In the genomic region with DNA sequence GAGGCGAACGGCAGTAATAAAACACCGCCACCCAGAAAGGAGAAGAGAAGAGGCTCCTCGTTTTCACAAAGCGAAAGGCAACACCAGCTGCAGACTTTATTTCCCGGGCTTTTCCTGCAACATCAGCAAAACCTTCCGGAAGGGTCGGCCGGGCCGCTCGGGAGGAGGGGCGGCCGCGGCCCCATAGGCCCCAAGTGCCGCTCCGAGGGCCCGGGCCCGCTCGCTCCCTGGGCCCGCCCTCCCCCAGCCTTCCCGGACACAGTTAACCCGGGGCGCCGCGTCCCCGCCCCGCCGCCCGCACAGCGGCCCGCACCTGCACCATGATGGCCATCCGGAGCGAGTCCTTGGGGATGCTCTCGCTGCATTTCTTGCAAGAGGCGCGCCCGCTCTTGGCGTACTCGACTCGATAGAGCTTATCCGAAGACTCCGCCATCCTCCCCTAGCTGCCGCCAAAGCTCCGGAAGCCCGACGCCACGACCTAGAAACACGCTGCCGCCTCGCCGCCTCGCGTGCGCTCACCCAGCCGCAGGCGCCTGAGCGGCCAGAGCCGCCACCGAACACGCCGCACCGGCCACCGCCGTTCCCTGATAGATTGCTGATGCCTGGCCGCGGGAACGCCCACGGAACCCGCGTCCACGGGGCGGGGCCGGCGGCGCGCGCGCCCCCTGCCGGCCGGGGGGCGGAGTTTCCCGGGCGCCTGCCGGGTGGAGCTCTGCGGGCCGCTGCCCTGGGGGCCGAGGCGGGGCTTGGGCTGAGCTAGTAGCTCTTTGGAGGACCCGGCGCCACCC, we compare ENCODE assay signal across 8 cellular contexts. TPM values are rescaled to one million over a fixed set of nuclear protein-coding genes. Genes with fewer than 3 reads are reported as not detected.
DNase-seq lines count a peak whose midpoint lies in the region; ATAC-seq, FAIRE-seq and TF ChIP-seq lines count a peak whose summit lies in the region.

A gene (minus strand): TSS at position 597 of the 788 bp plus-strand sequence. CDS start 164 bp downstream, at position 433.

- DNase-seq in GM12891 (ENCODE audit: insufficient read length, low spot score) (peak; percentile 86), NCI-H1417 (lab: John Stamatoyannopoulos, UW) (peak; percentile 83 to 93 (median 93)), SW480 (ENCODE audit: low spot score) (peak; percentile 82), cardiac muscle cell (ENCODE audit: low read depth in 1 of 2, low spot score in 1 of 2) (peak; percentile 90 to 94), posterior cingulate gyrus (peak; percentile 78 to 98 (median 84)), type B pancreatic cell (ENCODE audit: extremely low spot score, unreplicated experiment) (peak; percentile 91)
- peak; percentile 87 for DNase-seq in activated naive CD8-positive, alpha-beta T cell treated with anti-CD3 and anti-CD28 coated beads, Interleukin-2, amount 50 U/mL, for 24 hours

- peaks cover 15% of the 10 kb centered on the region for H3K36me3 Mint-ChIP-seq in activated naive CD8-positive, alpha-beta T cell treated with anti-CD3 and anti-CD28 coated beads, Interleukin-2, amount 50 U/mL, for 24 hours (ENCODE audit: low read depth)
- peaks cover 5% of the 10 kb centered on the region for H3K36me3 Mint-ChIP-seq in type B pancreatic cell

- peaks cover 40% of the 10 kb centered on the region for H3K4me1 Mint-ChIP-seq in activated naive CD8-positive, alpha-beta T cell treated with anti-CD3 and anti-CD28 coated beads, Interleukin-2, amount 50 U/mL, for 24 hours
- H3K4me1 Mint-ChIP-seq in type B pancreatic cell (ENCODE audit: unreplicated experiment): peaks cover 35% of the 10 kb centered on the region

- no peaks in the 10 kb centered on the region for H3K9me3 Mint-ChIP-seq in activated naive CD8-positive, alpha-beta T cell treated with anti-CD3 and anti-CD28 coated beads, Interleukin-2, amount 50 U/mL, for 24 hours
- H3K9me3 Mint-ChIP-seq in type B pancreatic cell: no peaks in the 10 kb centered on the region

- peaks cover 37% of the 10 kb centered on the region for H3K4me1 ChIP-seq in cardiac muscle cell (ENCODE audit: low read depth)

- ATAC-seq in HG02763 (IDR thresholded peaks at IDR 0.05; ENCODE audit: unreplicated experiment): peak; percentile 80
- peak; percentile 90 for ATAC-seq in activated naive CD8-positive, alpha-beta T cell treated with anti-CD3 and anti-CD28 coated beads, Interleukin-2, amount 50 U/mL, for 24 hours

- no peaks in the 10 kb centered on the region for H3K27me3 ChIP-seq in cardiac muscle cell

- intact Hi-C loops in posterior cingulate gyrus (cut with DNase I): no loop called here

- peak within 1 kb of the TSS; percentile 95 for H3K4me3 Mint-ChIP-seq in activated naive CD8-positive, alpha-beta T cell treated with anti-CD3 and anti-CD28 coated beads, Interleukin-2, amount 50 U/mL, for 24 hours
- H3K4me3 Mint-ChIP-seq in type B pancreatic cell: peak within 1 kb of the TSS; percentile 97

- no peaks in the 10 kb centered on the region for H3K36me3 ChIP-seq in cardiac muscle cell

- FAIRE-seq in GM12891 (lab: Jason Lieb, UNC): peak; percentile 79

- peak; percentile 40 for TF ChIP-seq CTCF in cardiac muscle cell (IDR thresholded peaks at IDR 0.05; ENCODE audit: low read depth, low read length)
- peak; percentile 96 for TF ChIP-seq CTCF in type B pancreatic cell (conservative IDR thresholded peaks at IDR 0.05)

- peak within 1 kb of the TSS; percentile 94 for H3K27ac Mint-ChIP-seq in activated naive CD8-positive, alpha-beta T cell treated with anti-CD3 and anti-CD28 coated beads, Interleukin-2, amount 50 U/mL, for 24 hours
- H3K27ac Mint-ChIP-seq in type B pancreatic cell: peak within 1 kb of the TSS; percentile 89

- H3K27ac ChIP-seq in cardiac muscle cell: peak within 1 kb of the TSS; percentile 49

- H3K4me3 ChIP-seq in cardiac muscle cell: peak within 1 kb of the TSS; percentile 68

- no peaks in the 10 kb centered on the region for H3K9me3 ChIP-seq in cardiac muscle cell (ENCODE audit: low read depth)

- H3K27me3 Mint-ChIP-seq in activated naive CD8-positive, alpha-beta T cell treated with anti-CD3 and anti-CD28 coated beads, Interleukin-2, amount 50 U/mL, for 24 hours: no peaks in the 10 kb centered on the region
- no peaks in the 10 kb centered on the region for H3K27me3 Mint-ChIP-seq in type B pancreatic cell

- TF ChIP-seq POLR2A in GM12891 (IDR thresholded peaks at IDR 0.05; ENCODE audit: low read depth, low read length): peak; percentile 55; the same call in 1 of the 2 replicates

TF ChIP-seq in GM12891, 5 proteins besides CTCF, POLR2A, EP300 and RAD21:
- TF ChIP-seq TAF1 (IDR thresholded peaks at IDR 0.05; ENCODE audit: low read depth, low read length) (0 out of 2 replicates have a peak, but pooled peaks have one; percentile 18), POLR2AphosphoS5 (IDR thresholded peaks at IDR 0.05; ENCODE audit: low read depth, low read length) (peak; percentile 41; the same call in 1 of the 2 replicates), PAX5 (IDR thresholded peaks at IDR 0.05; ENCODE audit: insufficient read depth, low read length, severe bottlenecking) (peak; percentile 72), POU2F2 (IDR thresholded peaks at IDR 0.05; ENCODE audit: low read depth, low read length) (0 out of 2 replicates have a peak, but pooled peaks have one; percentile 28), SPI1 (IDR thresholded peaks at IDR 0.05; ENCODE audit: low read depth, low read length) (no peak)
TF ChIP-seq in GM12891: peak in this region for 4.

RNA-seq across cellular contexts. Expression of the gene that starts here (rescaled TPM):
- polyA plus RNA-seq in GM12891 (2012; ENCODE audit: low read depth, missing spikeins): 145 TPM
- 293 and 373 TPM in 2 replicates for total RNA-seq in cardiac muscle cell
- 192 and 243 TPM in 2 replicates for polyA plus RNA-seq in cardiac muscle cell
- total RNA-seq in type B pancreatic cell (ENCODE audit: low replicate concordance): 106 and 186 TPM in 2 replicates

Comparison
In these comparisons a context has a peak if more than half of its experiments do, and no peak if none do; other contexts are left out.
1. Peak in every context shown above with its lines: DNase-seq, ATAC-seq, H3K4me3 ChIP-seq and H3K27ac ChIP-seq.